Comparison of ENCODE assay signal across 27 cellular contexts in the genomic region with DNA sequence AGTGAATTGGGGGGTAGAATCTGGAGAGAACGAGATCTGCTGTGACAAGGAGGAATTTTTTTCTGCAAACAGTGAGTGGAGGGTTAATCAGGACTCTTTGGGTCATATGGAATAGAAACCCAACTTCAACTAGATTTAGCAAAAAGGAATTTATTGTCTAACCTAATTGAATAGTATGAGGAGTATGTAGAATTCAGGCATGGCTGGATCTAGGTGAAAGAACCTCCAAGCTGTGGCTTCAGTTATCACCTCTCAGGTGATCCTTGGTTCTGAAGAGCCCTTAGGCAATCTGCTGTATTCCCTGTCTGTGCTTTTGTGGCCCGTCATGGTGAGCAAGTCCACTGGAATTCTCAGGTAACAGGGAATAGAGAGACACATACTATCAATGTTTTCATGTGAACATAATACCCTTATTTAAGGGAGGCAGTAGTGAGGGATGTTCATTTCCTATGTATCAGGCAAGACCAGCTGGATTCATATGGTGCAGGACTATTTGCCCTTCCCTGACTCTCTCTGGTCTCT.
"Had no signal": no experiment of that assay in that cellular context is flagged by ENCODE, and none has a peak within 500 bp of the region (broad histone marks: within the 10 kb centered on the region; RNA-seq: fewer than 3 reads in every experiment).

No MANE protein-coding gene starts in this region.

- H3K27ac ChIP-seq: adrenal gland, KMS-11 had no signal

- H3K9ac ChIP-seq: KMS-11 had no signal

- ATAC-seq: activated CD8-positive, alpha-beta T cell treated with anti-CD3 and anti-CD28 coated beads, Interleukin-2, amount 10 ng/mL, durations not matched to agents 7 days and 5 days; T-helper 17 cell; WTC11 had no signal

- H3K9me3 ChIP-seq: adrenal gland, MG63 had no signal

- H3K27me3 Mint-ChIP-seq: activated naive CD8-positive, alpha-beta T cell treated with anti-CD3 and anti-CD28 coated beads, Interleukin-2, amount 10 ng/mL, durations not matched to agents 7 days and 5 days had no signal

- H3K27ac Mint-ChIP-seq: activated CD8-positive, alpha-beta T cell treated with anti-CD3 and anti-CD28 coated beads, Interleukin-2, amount 10 ng/mL, durations not matched to agents 7 days and 5 days; activated naive CD8-positive, alpha-beta T cell treated with anti-CD3 and anti-CD28 coated beads, Interleukin-2, amount 10 ng/mL, durations not matched to agents 7 days and 5 days; T-helper 17 cell; WTC11 had no signal

- FAIRE-seq: RCC 7860 had no signal

- H3K4me1 Mint-ChIP-seq: activated naive CD8-positive, alpha-beta T cell treated with anti-CD3 and anti-CD28 coated beads, Interleukin-2, amount 10 ng/mL, durations not matched to agents 7 days and 5 days; T-helper 17 cell had no signal

- H3K36me3 ChIP-seq: adrenal gland, MG63 had no signal

- H3K4me1 ChIP-seq: adrenal gland had no signal

- DNase-seq: activated CD4-positive, alpha-beta T cell treated with anti-CD3 and anti-CD28 coated beads for 48 hours; activated CD4-positive, alpha-beta T cell treated with anti-CD3 and anti-CD28 coated beads, Interleukin-2, amount 50 U/mL, for 4 hours; activated CD4-positive, CD25-positive, alpha-beta regulatory T cell treated with anti-CD3 and anti-CD28 coated beads, Interleukin-2, amount 50 U/mL, for 72 hours; activated CD8-positive, alpha-beta memory T cell treated with anti-CD3 and anti-CD28 coated beads, Interleukin-2, amount 50 U/mL, for 48 hours; activated CD8-positive, alpha-beta T cell treated with anti-CD3 and anti-CD28 coated beads, Interleukin-2, amount 10 ng/mL, durations not matched to agents 7 days and 5 days; activated naive CD4-positive, alpha-beta T cell treated with anti-CD3 and anti-CD28 coated beads, Interleukin-2, amount 50 U/mL, for 16 hours; activated naive CD8-positive, alpha-beta T cell treated with anti-CD3 and anti-CD28 coated beads, Interleukin-2, amount 10 ng/mL, durations not matched to agents 7 days and 5 days; activated T-cell treated with anti-CD3 and anti-CD28 coated beads, Interleukin-2, amount 50 U/mL, for 1 hour; adrenal gland; anterior cingulate cortex; caudate nucleus; MG63; MV-4-11; NCI-H1092 treated with DMSO at 0.1 percent for 48 hours; NCI-H1417 treated with DMSO at 0.1 percent for 48 hours; NCI-H187; NCI-H2081; NCI-H2171; NCI-H2227 treated with DMSO at 0.1 percent for 48 hours; NCI-H446 treated with DMSO at 0.1 percent for 48 hours; NCI-H524 treated with DMSO at 0.1 percent for 48 hours; SIG-M5; T-helper 17 cell; T-helper 9 cell had no signal

- H3K4me3 Mint-ChIP-seq: activated CD8-positive, alpha-beta T cell treated with anti-CD3 and anti-CD28 coated beads, Interleukin-2, amount 10 ng/mL, durations not matched to agents 7 days and 5 days; activated naive CD8-positive, alpha-beta T cell treated with anti-CD3 and anti-CD28 coated beads, Interleukin-2, amount 10 ng/mL, durations not matched to agents 7 days and 5 days; T-helper 17 cell; WTC11 had no signal

- H3K27me3 ChIP-seq: adrenal gland, MG63 had no signal

- H3K4me3 ChIP-seq: adrenal gland, MG63 had no signal

- H3K4me2 ChIP-seq: KMS-11 had no signal
